10 cellular contexts compared by ENCODE assay signal in the genomic region with DNA sequence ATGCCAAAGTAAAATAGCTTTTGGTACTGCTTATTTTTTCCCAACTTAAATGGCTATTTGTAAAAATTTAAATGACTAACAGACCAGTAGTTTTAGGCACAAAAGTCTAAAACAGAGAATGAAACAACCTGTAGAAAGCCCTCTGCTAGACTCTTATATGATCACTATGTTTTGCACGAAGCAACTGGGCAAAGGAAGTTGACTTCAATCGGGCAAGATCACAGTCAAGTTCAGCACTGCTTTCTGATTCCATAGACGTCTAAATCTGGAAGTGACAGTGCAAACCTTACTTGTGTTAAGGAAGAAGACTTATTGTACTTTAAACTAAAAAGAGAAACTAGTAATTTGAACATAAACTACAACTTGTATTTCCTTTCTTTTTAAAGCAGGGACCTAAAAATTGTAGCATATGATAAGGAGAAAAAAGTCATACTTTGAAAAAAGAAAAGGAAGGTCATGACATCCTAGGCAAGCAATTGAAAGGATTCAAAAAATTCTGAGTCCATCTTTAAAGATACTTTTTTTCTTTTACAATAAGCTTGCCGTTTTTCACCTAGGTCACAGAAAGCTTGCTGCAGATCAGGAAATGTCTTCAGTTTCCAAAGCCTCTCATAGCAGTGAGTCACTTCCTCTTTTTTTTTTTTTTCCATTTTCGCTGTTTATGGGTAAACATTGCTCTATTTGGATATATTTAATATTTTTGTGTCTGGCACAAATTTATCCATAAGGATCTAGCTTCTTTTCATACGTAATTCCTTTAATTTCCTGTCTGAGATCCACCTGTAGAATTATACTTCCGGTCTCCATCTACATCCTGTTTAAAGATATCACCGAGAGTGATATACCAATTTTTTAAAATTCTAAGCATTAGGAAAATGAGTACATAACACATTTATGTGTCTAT.
DNase-seq lines count a peak whose midpoint lies in the region; ATAC-seq, FAIRE-seq and TF ChIP-seq lines count a peak whose summit lies in the region.
"Had no signal": no experiment of that assay in that cellular context is flagged by ENCODE, and none has a peak within 500 bp of the region (broad histone marks: within the 10 kb centered on the region; RNA-seq: fewer than 3 reads in every experiment).

No MANE protein-coding gene starts in this region.

- intact Hi-C loops in left ventricle myocardium inferior (cut with micrococcal nuclease): no loop called here
- intact Hi-C loops in Right ventricle myocardium superior (cut with DNase I): no loop called here

- no peak for FAIRE-seq in urothelium cell line (lab: Jason Lieb, UNC)

- ATAC-seq in Right ventricle myocardium superior (ENCODE audit: poor library complexity): no peak

- TF ChIP-seq CTCF in left ventricle myocardium inferior (IDR thresholded peaks at IDR 0.05; ENCODE audit: borderline replicate concordance): no peak

- no peak overlapping the region for H3K4me3 ChIP-seq in left ventricle myocardium inferior

- peak overlapping the region; percentile 23 for H3K27ac ChIP-seq in left ventricle myocardium inferior (replicated peaks)

- H3K9me3 ChIP-seq in left ventricle myocardium inferior (replicated peaks): no peaks in the 10 kb centered on the region

- H3K27me3 ChIP-seq in left ventricle myocardium inferior (ENCODE audit: low read depth): peaks cover 37% of the 10 kb centered on the region

- DNase-seq in left ventricle myocardium inferior: no peak
- no peak for DNase-seq in Right ventricle myocardium superior
- DNase-seq in NOMO-1 treated with dmso at 0.1 percent for 144 hours (lab: John Stamatoyannopoulos, UW; ENCODE audit: unreplicated experiment): peak; percentile 38
- DNase-seq in dermis blood vessel endothelial cell: peak; percentile 79
- peak; percentile 25 for DNase-seq in urothelium cell line (ENCODE audit: low spot score)
- no peak for DNase-seq in superior temporal gyrus (ENCODE audit: extremely low spot score)
- no peak for DNase-seq in dedifferentiated amniotic fluid mesenchymal stem cell (ENCODE audit: extremely low spot score)
- DNase-seq in NCI-H2196 (lab: John Stamatoyannopoulos, UW; ENCODE audit: unreplicated experiment): no peak
- DNase-seq: DMS153, NCI-H1436 treated with DMSO at 0.1 percent for 48 hours had no signal

- H3K4me1 ChIP-seq in left ventricle myocardium inferior: peaks cover 8% of the 10 kb centered on the region

- no peaks in the 10 kb centered on the region for H3K36me3 ChIP-seq in left ventricle myocardium inferior

Comparison
In these comparisons a context has a peak if more than half of its experiments do, and no peak if none do; other contexts are left out.
1. DNase-seq: peak in NOMO-1 treated with dmso at 0.1 percent for 144 hours (single experiment), dermis blood vessel endothelial cell (single experiment) and urothelium cell line (single experiment); none in left ventricle myocardium inferior (single experiment), Right ventricle myocardium superior (single experiment), superior temporal gyrus (single experiment), dedifferentiated amniotic fluid mesenchymal stem cell (single experiment) and NCI-H2196 (single experiment).